In the genomic region with DNA sequence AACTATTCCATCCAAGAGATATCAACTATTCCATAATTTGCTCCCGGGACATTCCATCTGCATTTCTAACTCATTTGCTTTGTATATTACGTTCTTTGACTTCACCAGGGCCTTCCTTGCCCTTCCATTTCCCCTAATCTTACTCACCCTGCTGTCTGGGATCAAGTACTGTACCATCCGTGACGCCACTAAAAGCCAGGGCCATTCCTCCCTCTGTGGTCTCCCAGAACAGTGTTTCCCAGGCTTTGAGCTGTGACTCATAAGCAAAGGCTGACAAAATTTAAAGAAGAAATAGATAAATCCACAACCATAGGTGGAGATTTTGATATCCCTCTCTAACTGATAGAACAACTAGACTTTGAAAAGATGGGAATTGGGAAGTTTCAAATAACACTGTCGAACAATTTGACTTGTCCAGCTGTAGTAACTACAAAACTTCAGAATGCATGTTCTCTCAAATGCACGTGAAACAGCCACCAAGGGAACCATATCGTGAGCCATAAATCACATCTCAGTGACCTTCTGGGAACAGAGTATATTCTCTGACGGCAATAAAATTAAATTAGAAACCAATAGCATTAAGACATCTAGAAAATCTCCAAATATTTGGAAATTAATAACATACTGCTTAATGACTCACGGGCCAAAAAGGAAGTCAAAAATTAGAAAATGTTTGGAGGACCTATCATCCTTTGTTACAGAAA, we compare ENCODE assay signal across 1 cellular context.
TF ChIP-seq lines count a peak whose summit lies in the region.

No MANE protein-coding gene starts in this region.

TF ChIP-seq in WTC11, 78 proteins besides CTCF, POLR2A, EP300 and RAD21 (continued from another document):
- TF ChIP-seq, protein P1, sequence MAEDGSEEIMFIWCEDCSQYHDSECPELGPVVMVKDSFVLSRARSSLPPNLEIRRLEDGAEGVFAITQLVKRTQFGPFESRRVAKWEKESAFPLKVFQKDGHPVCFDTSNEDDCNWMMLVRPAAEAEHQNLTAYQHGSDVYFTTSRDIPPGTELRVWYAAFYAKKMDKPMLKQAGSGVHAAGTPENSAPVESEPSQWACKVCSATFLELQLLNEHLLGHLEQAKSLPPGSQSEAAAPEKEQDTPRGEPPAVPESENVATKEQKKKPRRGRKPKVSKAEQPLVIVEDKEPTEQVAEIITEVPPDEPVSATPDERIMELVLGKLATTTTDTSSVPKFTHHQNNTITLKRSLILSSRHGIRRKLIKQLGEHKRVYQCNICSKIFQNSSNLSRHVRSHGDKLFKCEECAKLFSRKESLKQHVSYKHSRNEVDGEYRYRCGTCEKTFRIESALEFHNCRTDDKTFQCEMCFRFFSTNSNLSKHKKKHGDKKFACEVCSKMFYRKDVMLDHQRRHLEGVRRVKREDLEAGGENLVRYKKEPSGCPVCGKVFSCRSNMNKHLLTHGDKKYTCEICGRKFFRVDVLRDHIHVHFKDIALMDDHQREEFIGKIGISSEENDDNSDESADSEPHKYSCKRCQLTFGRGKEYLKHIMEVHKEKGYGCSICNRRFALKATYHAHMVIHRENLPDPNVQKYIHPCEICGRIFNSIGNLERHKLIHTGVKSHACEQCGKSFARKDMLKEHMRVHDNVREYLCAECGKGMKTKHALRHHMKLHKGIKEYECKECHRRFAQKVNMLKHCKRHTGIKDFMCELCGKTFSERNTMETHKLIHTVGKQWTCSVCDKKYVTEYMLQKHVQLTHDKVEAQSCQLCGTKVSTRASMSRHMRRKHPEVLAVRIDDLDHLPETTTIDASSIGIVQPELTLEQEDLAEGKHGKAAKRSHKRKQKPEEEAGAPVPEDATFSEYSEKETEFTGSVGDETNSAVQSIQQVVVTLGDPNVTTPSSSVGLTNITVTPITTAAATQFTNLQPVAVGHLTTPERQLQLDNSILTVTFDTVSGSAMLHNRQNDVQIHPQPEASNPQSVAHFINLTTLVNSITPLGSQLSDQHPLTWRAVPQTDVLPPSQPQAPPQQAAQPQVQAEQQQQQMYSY (CRISPR knock-in tag; IDR thresholded peaks at IDR 0.05) = no peak
TF ChIP-seq in WTC11: peak in this region for 0.
